In the genomic region with DNA sequence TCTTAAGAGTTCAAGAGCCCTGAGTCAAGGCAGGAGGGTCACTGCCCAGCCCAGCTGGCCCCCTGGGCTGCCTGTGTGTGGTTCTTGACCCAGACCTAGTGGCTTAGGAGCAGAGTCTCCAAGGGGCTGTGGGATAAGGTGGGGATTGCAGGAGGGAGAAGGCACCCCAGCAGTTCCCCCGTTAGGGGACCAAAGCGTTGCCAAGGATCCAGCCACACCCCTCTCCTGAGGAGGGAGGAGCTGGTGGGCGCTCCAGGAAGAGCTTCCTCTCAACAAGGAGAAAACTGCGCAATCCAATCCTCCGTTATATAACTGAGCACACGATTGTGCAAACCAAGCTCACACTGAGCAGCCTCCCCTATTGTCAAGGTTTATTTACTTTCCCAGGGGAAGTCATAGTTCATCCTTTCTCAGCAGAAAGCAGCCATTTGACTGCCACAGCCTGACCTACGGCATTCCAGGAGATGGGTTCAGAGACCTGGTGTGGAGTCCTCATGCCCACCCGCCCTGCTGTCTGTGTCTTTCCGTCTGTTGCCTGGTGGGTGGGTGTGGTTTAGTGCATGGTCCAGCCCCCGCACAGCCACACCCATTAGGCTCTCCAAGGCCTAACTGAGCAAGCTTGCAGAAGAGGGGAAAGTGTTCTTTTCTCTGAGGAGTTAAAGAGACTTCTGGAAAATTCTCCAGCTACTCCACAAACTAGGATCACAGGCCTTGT, we compare ENCODE assay signal across 1 cellular context.
TF ChIP-seq lines count a peak whose summit lies in the region.

No MANE protein-coding gene starts in this region.

TF ChIP-seq in HepG2, 621 proteins besides CTCF, POLR2A, EP300 and RAD21 (continued from another document):
- TF ChIP-seq, protein P1, sequence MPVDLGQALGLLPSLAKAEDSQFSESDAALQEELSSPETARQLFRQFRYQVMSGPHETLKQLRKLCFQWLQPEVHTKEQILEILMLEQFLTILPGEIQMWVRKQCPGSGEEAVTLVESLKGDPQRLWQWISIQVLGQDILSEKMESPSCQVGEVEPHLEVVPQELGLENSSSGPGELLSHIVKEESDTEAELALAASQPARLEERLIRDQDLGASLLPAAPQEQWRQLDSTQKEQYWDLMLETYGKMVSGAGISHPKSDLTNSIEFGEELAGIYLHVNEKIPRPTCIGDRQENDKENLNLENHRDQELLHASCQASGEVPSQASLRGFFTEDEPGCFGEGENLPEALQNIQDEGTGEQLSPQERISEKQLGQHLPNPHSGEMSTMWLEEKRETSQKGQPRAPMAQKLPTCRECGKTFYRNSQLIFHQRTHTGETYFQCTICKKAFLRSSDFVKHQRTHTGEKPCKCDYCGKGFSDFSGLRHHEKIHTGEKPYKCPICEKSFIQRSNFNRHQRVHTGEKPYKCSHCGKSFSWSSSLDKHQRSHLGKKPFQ (CRISPR knock-in tag; IDR thresholded peaks at IDR 0.05; ENCODE audit: insufficient replicate concordance), result peak; percentile 90
- TF ChIP-seq ZNF720 (CRISPR knock-in tag; IDR thresholded peaks at IDR 0.05) (no peak), TOE1 (CRISPR knock-in tag; IDR thresholded peaks at IDR 0.05) (no peak), ZNF30 (CRISPR knock-in tag; IDR thresholded peaks at IDR 0.05) (no peak), GFI1 (CRISPR knock-in tag; IDR thresholded peaks at IDR 0.05; ENCODE audit: borderline replicate concordance) (peak; percentile 80), RAD51 (IDR thresholded peaks at IDR 0.05; ENCODE audit: borderline replicate concordance) (no peak), ZNF616 (CRISPR knock-in tag; IDR thresholded peaks at IDR 0.05; ENCODE audit: low read depth) (no peak), ZZZ3 (CRISPR knock-in tag; IDR thresholded peaks at IDR 0.05; ENCODE audit: borderline replicate concordance) (peak; percentile 72; the same call in 1 of the 2 replicates)
- TF ChIP-seq, protein P2, sequence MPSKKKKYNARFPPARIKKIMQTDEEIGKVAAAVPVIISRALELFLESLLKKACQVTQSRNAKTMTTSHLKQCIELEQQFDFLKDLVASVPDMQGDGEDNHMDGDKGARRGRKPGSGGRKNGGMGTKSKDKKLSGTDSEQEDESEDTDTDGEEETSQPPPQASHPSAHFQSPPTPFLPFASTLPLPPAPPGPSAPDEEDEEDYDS (CRISPR knock-in tag; IDR thresholded peaks at IDR 0.05), result peak; percentile 73; the same call in 1 of the 2 replicates
- TF ChIP-seq, protein P3, sequence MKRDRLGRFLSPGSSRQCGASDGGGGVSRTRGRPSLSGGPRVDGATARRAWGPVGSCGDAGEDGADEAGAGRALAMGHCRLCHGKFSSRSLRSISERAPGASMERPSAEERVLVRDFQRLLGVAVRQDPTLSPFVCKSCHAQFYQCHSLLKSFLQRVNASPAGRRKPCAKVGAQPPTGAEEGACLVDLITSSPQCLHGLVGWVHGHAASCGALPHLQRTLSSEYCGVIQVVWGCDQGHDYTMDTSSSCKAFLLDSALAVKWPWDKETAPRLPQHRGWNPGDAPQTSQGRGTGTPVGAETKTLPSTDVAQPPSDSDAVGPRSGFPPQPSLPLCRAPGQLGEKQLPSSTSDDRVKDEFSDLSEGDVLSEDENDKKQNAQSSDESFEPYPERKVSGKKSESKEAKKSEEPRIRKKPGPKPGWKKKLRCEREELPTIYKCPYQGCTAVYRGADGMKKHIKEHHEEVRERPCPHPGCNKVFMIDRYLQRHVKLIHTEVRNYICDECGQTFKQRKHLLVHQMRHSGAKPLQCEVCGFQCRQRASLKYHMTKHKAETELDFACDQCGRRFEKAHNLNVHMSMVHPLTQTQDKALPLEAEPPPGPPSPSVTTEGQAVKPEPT (CRISPR knock-in tag; IDR thresholded peaks at IDR 0.05; ENCODE audit: low read depth), result peak; percentile 67; the same call in 1 of the 2 replicates
- TF ChIP-seq, protein P4, sequence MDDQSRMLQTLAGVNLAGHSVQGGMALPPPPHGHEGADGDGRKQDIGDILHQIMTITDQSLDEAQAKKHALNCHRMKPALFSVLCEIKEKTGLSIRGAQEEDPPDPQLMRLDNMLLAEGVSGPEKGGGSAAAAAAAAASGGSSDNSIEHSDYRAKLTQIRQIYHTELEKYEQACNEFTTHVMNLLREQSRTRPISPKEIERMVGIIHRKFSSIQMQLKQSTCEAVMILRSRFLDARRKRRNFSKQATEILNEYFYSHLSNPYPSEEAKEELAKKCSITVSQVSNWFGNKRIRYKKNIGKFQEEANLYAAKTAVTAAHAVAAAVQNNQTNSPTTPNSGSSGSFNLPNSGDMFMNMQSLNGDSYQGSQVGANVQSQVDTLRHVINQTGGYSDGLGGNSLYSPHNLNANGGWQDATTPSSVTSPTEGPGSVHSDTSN (CRISPR knock-in tag; IDR thresholded peaks at IDR 0.05; ENCODE audit: borderline replicate concordance), result no peak
- TF ChIP-seq, protein P5, sequence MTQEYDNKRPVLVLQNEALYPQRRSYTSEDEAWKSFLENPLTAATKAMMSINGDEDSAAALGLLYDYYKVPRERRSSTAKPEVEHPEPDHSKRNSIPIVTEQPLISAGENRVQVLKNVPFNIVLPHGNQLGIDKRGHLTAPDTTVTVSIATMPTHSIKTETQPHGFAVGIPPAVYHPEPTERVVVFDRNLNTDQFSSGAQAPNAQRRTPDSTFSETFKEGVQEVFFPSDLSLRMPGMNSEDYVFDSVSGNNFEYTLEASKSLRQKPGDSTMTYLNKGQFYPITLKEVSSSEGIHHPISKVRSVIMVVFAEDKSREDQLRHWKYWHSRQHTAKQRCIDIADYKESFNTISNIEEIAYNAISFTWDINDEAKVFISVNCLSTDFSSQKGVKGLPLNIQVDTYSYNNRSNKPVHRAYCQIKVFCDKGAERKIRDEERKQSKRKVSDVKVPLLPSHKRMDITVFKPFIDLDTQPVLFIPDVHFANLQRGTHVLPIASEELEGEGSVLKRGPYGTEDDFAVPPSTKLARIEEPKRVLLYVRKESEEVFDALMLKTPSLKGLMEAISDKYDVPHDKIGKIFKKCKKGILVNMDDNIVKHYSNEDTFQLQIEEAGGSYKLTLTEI (CRISPR knock-in tag; conservative IDR thresholded peaks at IDR 0.05), result no peak
